17 cellular contexts compared by ENCODE assay signal in genomic region chr5:126837242-126837641, GRCh38.
DNase-seq lines count a peak whose midpoint lies in the region; ATAC-seq and TF ChIP-seq lines count a peak whose summit lies in the region.
"Had no signal": no experiment of that assay in that cellular context is flagged by ENCODE, and none has a peak within 500 bp of the region (broad histone marks: within the 10 kb centered on the region; RNA-seq: fewer than 3 reads in every experiment).

No MANE protein-coding gene starts in this region.

- H3K27ac ChIP-seq in HUES6 (ENCODE audit: low read depth, low read length) (peak overlapping the region; percentile 37; the same call in 1 of the 2 replicates), lower lobe of right lung (no peak overlapping the region)

- H3K9me3 Mint-ChIP-seq in brain (no peaks in the 10 kb centered on the region), nephron (no peaks in the 10 kb centered on the region)
- H3K9me3 Mint-ChIP-seq: CD4-positive, CD25-positive, alpha-beta regulatory T cell; CD8-positive, alpha-beta memory T cell had no signal

- H3K36me3 Mint-ChIP-seq in brain (peaks cover 51% of the 10 kb centered on the region), nephron (ENCODE audit: low read depth) (peaks cover 55% of the 10 kb centered on the region)

- intact Hi-C loops in lower lobe of right lung (cut with DNase I) = no loop called here

- H3K9me3 ChIP-seq in HUES6 (ENCODE audit: control insufficient read depth, insufficient read depth, low read depth, low read length) (no peaks in the 10 kb centered on the region), lower lobe of right lung (no peaks in the 10 kb centered on the region)
- H3K9me3 ChIP-seq: BE2C had no signal

- H3K4me3 ChIP-seq in HUES6 (ENCODE audit: low read depth, low read length) (no peak overlapping the region), lower lobe of right lung (no peak overlapping the region)
- H3K4me3 ChIP-seq: GM12878 had no signal

- H3K4me3 Mint-ChIP-seq in brain = no peak overlapping the region
- H3K4me3 Mint-ChIP-seq in nephron = no peak overlapping the region
- H3K4me3 Mint-ChIP-seq: CD4-positive, CD25-positive, alpha-beta regulatory T cell; CD8-positive, alpha-beta memory T cell had no signal

- H3K36me3 ChIP-seq in HUES6 (ENCODE audit: control insufficient read depth, insufficient read depth, low read length) (peaks cover 67% of the 10 kb centered on the region), lower lobe of right lung (peaks cover 5% of the 10 kb centered on the region)

- ATAC-seq in lower lobe of right lung (no peak), HG02588 (IDR thresholded peaks at IDR 0.05; ENCODE audit: unreplicated experiment) (no peak)
- ATAC-seq: GM12878 had no signal

- DNase-seq in lower lobe of right lung = no peak
- DNase-seq in NK-92 treated with Interleukin-12 subunit alpha and Interleukin-12 subunit beta, amount 100 ng/mL, for 24 hours (lab: John Stamatoyannopoulos, UW) = no peak
- DNase-seq: BE2C; C1 segment of cervical spinal cord; CD8-positive, alpha-beta memory T cell; COR-L47; DMS 273 treated with DMSO at 0.1 percent for 48 hours; DMS53; DND-41; EL; HCEC 1CT had no signal

- peak overlapping the region in 4 of 5 experiments; percentile 39 to 79 (median 59) for H3K27ac Mint-ChIP-seq in brain
- H3K27ac Mint-ChIP-seq in nephron = peak overlapping the region in 2 of 3 experiments; percentile 25 to 68
- H3K27ac Mint-ChIP-seq: CD8-positive, alpha-beta memory T cell had no signal

- H3K27me3 Mint-ChIP-seq in brain = peaks cover 5% of the 10 kb centered on the region
- H3K27me3 Mint-ChIP-seq in nephron (ENCODE audit: low read depth) = no peaks in the 10 kb centered on the region
- H3K27me3 Mint-ChIP-seq: CD4-positive, CD25-positive, alpha-beta regulatory T cell; CD8-positive, alpha-beta memory T cell had no signal

- H3K9ac ChIP-seq in HUES6 (ENCODE audit: low read length) = no peak overlapping the region

- H3K4me1 ChIP-seq in HUES6 (ENCODE audit: control insufficient read depth, insufficient read depth, low read length) (peaks cover 21% of the 10 kb centered on the region), lower lobe of right lung (no peaks in the 10 kb centered on the region)
- H3K4me1 ChIP-seq: BE2C had no signal

- H3K27me3 ChIP-seq in HUES6 (ENCODE audit: control insufficient read depth, insufficient read depth, low read length) (no peaks in the 10 kb centered on the region), lower lobe of right lung (ENCODE audit: low read depth) (no peaks in the 10 kb centered on the region)
- H3K27me3 ChIP-seq: BE2C had no signal

- H3K4me1 Mint-ChIP-seq in brain (no peaks in the 10 kb centered on the region), nephron (peaks cover 7% of the 10 kb centered on the region)
- H3K4me1 Mint-ChIP-seq: CD8-positive, alpha-beta memory T cell had no signal

- TF ChIP-seq CTCF in brain (conservative IDR thresholded peaks at IDR 0.05) = no peak
- TF ChIP-seq CTCF in nephron (IDR thresholded peaks at IDR 0.05; ENCODE audit: unreplicated experiment in 3 of 3) = no peak
- TF ChIP-seq CTCF in lower lobe of right lung (IDR thresholded peaks at IDR 0.05) = no peak
